In the genomic region with DNA sequence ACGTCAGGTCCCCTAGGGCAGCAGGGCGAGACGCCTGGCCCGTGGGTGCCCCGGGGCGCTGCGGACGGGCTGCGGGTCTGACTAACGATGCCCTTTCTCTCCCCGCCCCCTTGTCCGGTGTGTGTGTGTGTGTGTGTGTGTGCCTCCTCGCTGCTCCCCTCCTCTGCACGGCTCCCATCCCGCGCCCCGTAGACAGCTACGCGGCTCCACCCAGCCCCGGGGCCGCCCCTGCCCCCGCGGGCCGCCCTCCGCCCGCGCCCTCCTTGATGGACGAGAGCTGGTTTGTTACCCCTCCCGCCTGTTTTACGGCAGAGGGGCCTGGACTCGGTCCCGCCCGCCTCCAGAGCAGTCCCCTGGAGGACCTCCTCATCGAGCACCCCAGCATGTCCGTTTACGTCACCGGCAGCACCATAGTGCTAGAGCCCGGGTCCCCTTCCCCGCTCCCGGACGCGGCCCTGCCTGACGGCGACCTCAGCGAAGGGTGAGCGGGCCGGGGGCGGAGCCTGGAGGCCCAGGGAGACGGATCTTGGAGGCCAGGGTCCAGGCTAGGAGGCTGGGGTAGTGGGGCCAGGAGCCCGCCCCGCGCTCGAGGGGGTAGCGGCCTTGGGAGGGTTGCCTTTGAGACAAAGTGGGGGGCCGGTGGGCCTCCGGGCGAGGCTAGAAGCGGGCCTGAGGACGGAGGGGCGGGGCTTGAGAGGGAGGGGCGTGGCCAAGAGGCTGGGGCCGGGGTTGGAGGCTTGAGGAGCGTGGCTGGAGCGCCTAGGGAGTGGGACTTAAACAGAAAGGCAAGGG, we compare ENCODE assay signal across 8 cellular contexts. TPM values are rescaled to one million over a fixed set of nuclear protein-coding genes. Genes with fewer than 3 reads are reported as not detected.
DNase-seq lines count a peak whose midpoint lies in the region; TF ChIP-seq lines count a peak whose summit lies in the region.

No MANE protein-coding gene starts in this region.

- H3K9me3 Mint-ChIP-seq in T-helper 2 cell treated with Interferon-gamma antibody and Interleukin-4, amounts not matched to agents 5 μg/mL and 100 μg/mL, for 36 hours: no peaks in the 10 kb centered on the region

- peaks cover 6% of the 10 kb centered on the region for H3K36me3 Mint-ChIP-seq in T-helper 2 cell treated with Interferon-gamma antibody and Interleukin-4, amounts not matched to agents 5 μg/mL and 100 μg/mL, for 36 hours (ENCODE audit: low read depth)

- peak overlapping the region; percentile 77 for H3K9ac ChIP-seq in MM.1S (ENCODE audit: low read length)

- no peaks in the 10 kb centered on the region; the same call in 1 of the 2 replicates for H3K79me2 ChIP-seq in MM.1S (ENCODE audit: low read length)

- no peaks in the 10 kb centered on the region for H3K9me2 ChIP-seq in MM.1S (replicated peaks; ENCODE audit: insufficient read depth, low read length)

- no peaks in the 10 kb centered on the region for H3K9me3 ChIP-seq in MM.1S (replicated peaks; ENCODE audit: insufficient read depth, low read length)

- H3K4me3 ChIP-seq in H7 (ENCODE audit: insufficient read depth, low read depth, low read length): peak overlapping the region; percentile 75
- peak overlapping the region; percentile 88 for H3K4me3 ChIP-seq in MM.1S (ENCODE audit: low read length)
- H3K4me3 ChIP-seq in retinal pigment epithelial cell (ENCODE audit: low read length): peak overlapping the region; percentile 60

- H3K4me2 ChIP-seq in MM.1S (ENCODE audit: low read depth, low read length): peak overlapping the region; percentile 97

- H3K36me3 ChIP-seq in H7 (replicated peaks; ENCODE audit: control insufficient read depth, insufficient read depth, low read length) (no peaks in the 10 kb centered on the region), MM.1S (replicated peaks; ENCODE audit: insufficient read depth, low read length) (no peaks in the 10 kb centered on the region)

- H3K27ac Mint-ChIP-seq in T-helper 2 cell treated with Interferon-gamma antibody and Interleukin-4, amounts not matched to agents 5 μg/mL and 100 μg/mL, for 36 hours: peak overlapping the region; percentile 90

- H3K27ac ChIP-seq in MM.1S (ENCODE audit: low read length): peak overlapping the region; percentile 72; the same call in 1 of the 2 replicates

- H4K20me1 ChIP-seq in MM.1S (ENCODE audit: insufficient read depth, low read length): no peaks in the 10 kb centered on the region

- H3F3A ChIP-seq in MM.1S (ENCODE audit: insufficient read depth, low read length): peaks cover 12% of the 10 kb centered on the region; the same call in 1 of the 2 replicates

- TF ChIP-seq CTCF in MM.1S (IDR thresholded peaks at IDR 0.05; ENCODE audit: low read length) (no peak), retinal pigment epithelial cell (conservative IDR thresholded peaks at IDR 0.05; ENCODE audit: low read depth, low read length) (no peak)

- H3K4me1 ChIP-seq in MM.1S (ENCODE audit: low read length): peaks cover 10% of the 10 kb centered on the region; the same call in 1 of the 2 replicates

- H3K4me1 Mint-ChIP-seq in T-helper 2 cell treated with Interferon-gamma antibody and Interleukin-4, amounts not matched to agents 5 μg/mL and 100 μg/mL, for 36 hours (ENCODE audit: low read depth): peaks cover 31% of the 10 kb centered on the region

- DNase-seq in GF-D8 (lab: John Stamatoyannopoulos, UW) (peak; percentile 45), H7 (peak; percentile 97), MM.1S (peak; percentile 74), anterior cingulate cortex (lab: John Stamatoyannopoulos, UW) (peak in 54 of 58 donors; percentile 20 to 90 (median 78)), hepatic stellate cell (ENCODE audit: low spot score) (peak; percentile 79), retinal pigment epithelial cell (ENCODE audit: low read depth) (no peak), NCI-H82 (lab: John Stamatoyannopoulos, UW) (no peak)
- peak; percentile 86 for DNase-seq in T-helper 2 cell treated with Interferon-gamma antibody and Interleukin-4, amounts not matched to agents 5 μg/mL and 100 μg/mL, for 36 hours (ENCODE audit: low spot score)

- H3K27me3 ChIP-seq in H7 (ENCODE audit: control insufficient read depth, insufficient read depth, low read length): peaks cover 18% of the 10 kb centered on the region
- H3K27me3 ChIP-seq in MM.1S (replicated peaks; ENCODE audit: insufficient read depth, low read length): no peaks in the 10 kb centered on the region

- peak overlapping the region; percentile 98 for H2AFZ ChIP-seq in MM.1S (ENCODE audit: low read length)

- peak overlapping the region; percentile 85 for H3K4me3 Mint-ChIP-seq in T-helper 2 cell treated with Interferon-gamma antibody and Interleukin-4, amounts not matched to agents 5 μg/mL and 100 μg/mL, for 36 hours

- peaks cover 7% of the 10 kb centered on the region for H3K27me3 Mint-ChIP-seq in T-helper 2 cell treated with Interferon-gamma antibody and Interleukin-4, amounts not matched to agents 5 μg/mL and 100 μg/mL, for 36 hours (ENCODE audit: low read depth)

RNA-seq across cellular contexts. Expression of gene TP53INP2, which starts 5.1 kb away (rescaled TPM):
- total RNA-seq in H7 (2014; rRNA removed; shearing (Covaris generic)): 2.2 and 2.4 TPM in 2 replicates

RNA-seq across cellular contexts. Expression of gene PIGU, which starts 32.3 kb away (rescaled TPM):
- total RNA-seq in H7 (2014; rRNA removed; shearing (Covaris generic)): 28.6 and 32.9 TPM in 2 replicates

Comparison
In these comparisons a context has a peak if more than half of its experiments do, and no peak if none do; other contexts are left out.
1. DNase-seq: peak in GF-D8 (single experiment), H7 (single experiment), MM.1S (single experiment), T-helper 2 cell treated with Interferon-gamma antibody and Interleukin-4, amounts not matched to agents 5 μg/mL and 100 μg/mL, for 36 hours (single experiment), anterior cingulate cortex (54 of 58) and hepatic stellate cell (single experiment); none in retinal pigment epithelial cell (single experiment) and NCI-H82 (single experiment).
2. Peak in every context shown above with its lines, with median percentiles within 50 percentile points of each other: H3K4me3 ChIP-seq.